ENCODE assay signal across 12 cellular contexts in the genomic region with DNA sequence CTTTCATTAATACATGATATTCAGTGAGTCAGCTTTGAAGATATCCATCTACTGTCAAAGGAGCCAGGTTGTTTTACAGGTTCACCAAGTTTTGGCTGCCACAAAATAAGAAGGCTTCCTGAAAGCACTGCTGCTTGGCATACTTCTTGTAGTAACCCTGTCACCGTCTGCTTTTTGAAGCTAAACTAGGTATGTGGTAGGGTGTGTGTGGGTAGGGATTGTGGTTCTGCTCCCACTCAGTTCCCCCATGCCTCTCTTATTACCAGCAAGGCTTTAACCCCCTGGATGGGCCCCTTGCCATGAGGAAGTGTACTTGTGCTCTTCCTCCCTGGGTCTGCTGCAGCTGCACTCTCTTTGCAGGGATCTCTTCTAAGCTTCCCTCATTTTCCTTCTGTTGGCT.
DNase-seq lines count a peak whose midpoint lies in the region; ATAC-seq, FAIRE-seq and TF ChIP-seq lines count a peak whose summit lies in the region.
"Had no signal": no experiment of that assay in that cellular context is flagged by ENCODE, and none has a peak within 500 bp of the region (broad histone marks: within the 10 kb centered on the region; RNA-seq: fewer than 3 reads in every experiment).

No MANE protein-coding gene starts in this region.

- CTCF ChIA-PET in A549 (lab: Yijun Ruan, JAX) = no interaction called here
- CTCF ChIA-PET in activated naive CD4-positive, alpha-beta T cell treated with anti-CD3 and anti-CD28 coated beads for 36 hours (lab: Charles Lee) = no interaction called here

- no peaks in the 10 kb centered on the region for H3K9me3 ChIP-seq in A549
- no peaks in the 10 kb centered on the region for H3K9me3 ChIP-seq in RWPE2 (ENCODE audit: severe bottlenecking)
- H3K9me3 ChIP-seq: ascending aorta, left ventricle myocardium inferior had no signal

- H3K9me3 Mint-ChIP-seq in activated naive CD4-positive, alpha-beta T cell treated with anti-CD3 and anti-CD28 coated beads for 36 hours = no peaks in the 10 kb centered on the region

- no peak overlapping the region for H3K27ac Mint-ChIP-seq in activated naive CD4-positive, alpha-beta T cell treated with anti-CD3 and anti-CD28 coated beads for 36 hours

- no peak for DNase-seq in A549 (ENCODE audit: low read depth in 1 of 2, low spot score in 1 of 2)
- peak; percentile 49 for DNase-seq in HPDE6-E6E7 (ENCODE audit: extremely low spot score)
- DNase-seq in RWPE2 (ENCODE audit: low spot score) = no peak
- DNase-seq in iPS-NIHi11 (ENCODE audit: low spot score) = peak; percentile 19
- no peak for DNase-seq in activated CD8-positive, alpha-beta memory T cell treated with anti-CD3 and anti-CD28 coated beads, Interleukin-2, amount 50 U/mL, for 4 hours
- no peak for DNase-seq in GOT3 (lab: John Stamatoyannopoulos, UW)
- no peak for DNase-seq in HUDEP-2 (lab: John Stamatoyannopoulos, UW; ENCODE audit: unreplicated experiment in 76 of 76)
- DNase-seq in activated naive CD4-positive, alpha-beta T cell treated with anti-CD3 and anti-CD28 coated beads for 36 hours = no peak
- DNase-seq: left ventricle myocardium inferior, NCI-H524 treated with DMSO at 0.1 percent for 48 hours had no signal

- no peaks in the 10 kb centered on the region for H3K36me3 ChIP-seq in RWPE2 (ENCODE audit: low read depth)
- H3K36me3 ChIP-seq: ascending aorta, left ventricle myocardium inferior had no signal

- FAIRE-seq in A549 (lab: Jason Lieb, UNC) = no peak
- FAIRE-seq: HepG2 had no signal

- no peak for ATAC-seq in A549
- ATAC-seq in RWPE2 (ENCODE audit: low read depth) = peak; percentile 42; the same call in 2 of the 3 replicates
- ATAC-seq: HepG2 had no signal

- TF ChIP-seq RAD21 in A549 (conservative IDR thresholded peaks at IDR 0.05 in 1 of 2, IDR thresholded peaks at IDR 0.05 in 1 of 2) = no peak

- H3K4me3 ChIP-seq in A549 = no peak overlapping the region
- no peak overlapping the region for H3K4me3 ChIP-seq in RWPE2 (ENCODE audit: severe bottlenecking)
- H3K4me3 ChIP-seq: ascending aorta, left ventricle myocardium inferior had no signal

- H3K27me3 Mint-ChIP-seq in activated naive CD4-positive, alpha-beta T cell treated with anti-CD3 and anti-CD28 coated beads for 36 hours (ENCODE audit: low read depth) = peaks cover 9% of the 10 kb centered on the region

- H3K4me1 ChIP-seq in A549 (peaks cover 35% of the 10 kb centered on the region), RWPE2 (ENCODE audit: insufficient read depth, poor library complexity, severe bottlenecking) (peaks cover 14% of the 10 kb centered on the region)
- H3K4me1 ChIP-seq: ascending aorta, left ventricle myocardium inferior had no signal

- no peak overlapping the region for H3K4me2 ChIP-seq in A549

- H3K4me1 Mint-ChIP-seq in activated naive CD4-positive, alpha-beta T cell treated with anti-CD3 and anti-CD28 coated beads for 36 hours (ENCODE audit: low read depth) = no peaks in the 10 kb centered on the region

- no peak for TF ChIP-seq EP300 in A549 (IDR thresholded peaks at IDR 0.05)

- no peak for TF ChIP-seq POLR2A in A549 (IDR thresholded peaks at IDR 0.05; ENCODE audit: low read length)

- no CpG with 5 or more reads among the region's 1 CpG for WGBS in A549 (ENCODE audit: missing lambda C conversion rate)

- POLR2A ChIA-PET in A549 (lab: Yijun Ruan, JAX) = no interaction called here

- intact Hi-C loops in activated naive CD4-positive, alpha-beta T cell treated with anti-CD3 and anti-CD28 coated beads for 36 hours (cut with micrococcal nuclease) = no loop called here

- H3K27me3 ChIP-seq in RWPE2 (ENCODE audit: insufficient read depth, poor library complexity, severe bottlenecking) = no peaks in the 10 kb centered on the region
- H3K27me3 ChIP-seq: ascending aorta had no signal

- H3K27ac ChIP-seq in A549 (peak overlapping the region; percentile 41 to 71; a peak in 1 of 6 replicates), RWPE2 (ENCODE audit: poor library complexity, severe bottlenecking) (no peak overlapping the region)
- H3K27ac ChIP-seq: ascending aorta, left ventricle myocardium inferior had no signal

- no peak overlapping the region for H3K4me3 Mint-ChIP-seq in activated naive CD4-positive, alpha-beta T cell treated with anti-CD3 and anti-CD28 coated beads for 36 hours

- TF ChIP-seq CTCF in A549 (IDR thresholded peaks at IDR 0.05) (no peak), RWPE2 (IDR thresholded peaks at IDR 0.05; ENCODE audit: poor library complexity, severe bottlenecking) (no peak)

- H3K36me3 Mint-ChIP-seq in activated naive CD4-positive, alpha-beta T cell treated with anti-CD3 and anti-CD28 coated beads for 36 hours (ENCODE audit: low read depth) = no peaks in the 10 kb centered on the region

TF ChIP-seq in A549, 52 proteins besides CTCF, POLR2A, EP300 and RAD21:
- TF ChIP-seq ZNF302 (CRISPR knock-in tag; IDR thresholded peaks at IDR 0.05) (no peak), PHF8 (IDR thresholded peaks at IDR 0.05; ENCODE audit: borderline replicate concordance, low read depth) (no peak), FOSB (CRISPR knock-in tag; IDR thresholded peaks at IDR 0.05) (no peak), ZC3H11A (IDR thresholded peaks at IDR 0.05) (no peak), EHF (CRISPR knock-in tag; IDR thresholded peaks at IDR 0.05) (no peak), RARB (CRISPR knock-in tag; IDR thresholded peaks at IDR 0.05) (no peak), RCOR1 (IDR thresholded peaks at IDR 0.05; ENCODE audit: low read depth, low read length) (no peak), MAFK (IDR thresholded peaks at IDR 0.05; ENCODE audit: partially characterized antibody) (no peak), RFX5 (IDR thresholded peaks at IDR 0.05) (no peak)
- TF ChIP-seq, protein P1, sequence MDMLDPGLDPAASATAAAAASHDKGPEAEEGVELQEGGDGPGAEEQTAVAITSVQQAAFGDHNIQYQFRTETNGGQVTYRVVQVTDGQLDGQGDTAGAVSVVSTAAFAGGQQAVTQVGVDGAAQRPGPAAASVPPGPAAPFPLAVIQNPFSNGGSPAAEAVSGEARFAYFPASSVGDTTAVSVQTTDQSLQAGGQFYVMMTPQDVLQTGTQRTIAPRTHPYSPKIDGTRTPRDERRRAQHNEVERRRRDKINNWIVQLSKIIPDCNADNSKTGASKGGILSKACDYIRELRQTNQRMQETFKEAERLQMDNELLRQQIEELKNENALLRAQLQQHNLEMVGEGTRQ (IDR thresholded peaks at IDR 0.05) = no peak
- TF ChIP-seq, protein P2, sequence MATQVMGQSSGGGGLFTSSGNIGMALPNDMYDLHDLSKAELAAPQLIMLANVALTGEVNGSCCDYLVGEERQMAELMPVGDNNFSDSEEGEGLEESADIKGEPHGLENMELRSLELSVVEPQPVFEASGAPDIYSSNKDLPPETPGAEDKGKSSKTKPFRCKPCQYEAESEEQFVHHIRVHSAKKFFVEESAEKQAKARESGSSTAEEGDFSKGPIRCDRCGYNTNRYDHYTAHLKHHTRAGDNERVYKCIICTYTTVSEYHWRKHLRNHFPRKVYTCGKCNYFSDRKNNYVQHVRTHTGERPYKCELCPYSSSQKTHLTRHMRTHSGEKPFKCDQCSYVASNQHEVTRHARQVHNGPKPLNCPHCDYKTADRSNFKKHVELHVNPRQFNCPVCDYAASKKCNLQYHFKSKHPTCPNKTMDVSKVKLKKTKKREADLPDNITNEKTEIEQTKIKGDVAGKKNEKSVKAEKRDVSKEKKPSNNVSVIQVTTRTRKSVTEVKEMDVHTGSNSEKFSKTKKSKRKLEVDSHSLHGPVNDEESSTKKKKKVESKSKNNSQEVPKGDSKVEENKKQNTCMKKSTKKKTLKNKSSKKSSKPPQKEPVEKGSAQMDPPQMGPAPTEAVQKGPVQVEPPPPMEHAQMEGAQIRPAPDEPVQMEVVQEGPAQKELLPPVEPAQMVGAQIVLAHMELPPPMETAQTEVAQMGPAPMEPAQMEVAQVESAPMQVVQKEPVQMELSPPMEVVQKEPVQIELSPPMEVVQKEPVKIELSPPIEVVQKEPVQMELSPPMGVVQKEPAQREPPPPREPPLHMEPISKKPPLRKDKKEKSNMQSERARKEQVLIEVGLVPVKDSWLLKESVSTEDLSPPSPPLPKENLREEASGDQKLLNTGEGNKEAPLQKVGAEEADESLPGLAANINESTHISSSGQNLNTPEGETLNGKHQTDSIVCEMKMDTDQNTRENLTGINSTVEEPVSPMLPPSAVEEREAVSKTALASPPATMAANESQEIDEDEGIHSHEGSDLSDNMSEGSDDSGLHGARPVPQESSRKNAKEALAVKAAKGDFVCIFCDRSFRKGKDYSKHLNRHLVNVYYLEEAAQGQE (IDR thresholded peaks at IDR 0.05) = no peak

Comparison
In these comparisons a context has a peak if more than half of its experiments do, and no peak if none do; other contexts are left out.
1. DNase-seq: peak in HPDE6-E6E7 (single experiment) and iPS-NIHi11 (single experiment); none in A549 (0 of 2), RWPE2 (single experiment), activated CD8-positive, alpha-beta memory T cell treated with anti-CD3 and anti-CD28 coated beads, Interleukin-2, amount 50 U/mL, for 4 hours (single experiment), GOT3 (single experiment), HUDEP-2 (0 of 76) and activated naive CD4-positive, alpha-beta T cell treated with anti-CD3 and anti-CD28 coated beads for 36 hours (single experiment).